8 cellular contexts compared by ENCODE assay signal in genomic region chr11:62572431-62572830, GRCh38. TPM values are rescaled to one million over a fixed set of nuclear protein-coding genes. Genes with fewer than 3 reads are reported as not detected.
A peak's percentile ranks its signal among the peaks of the same experiment; 100 is the strongest.
DNase-seq lines count a peak whose midpoint lies in the region; ATAC-seq, FAIRE-seq and TF ChIP-seq lines count a peak whose summit lies in the region.

No MANE protein-coding gene starts in this region.

- BruUV-seq in GM12878 (replicated peaks; lab: Mats Ljungman, UMichigan), result no TSS peak

- RAD21 ChIA-PET in GM12878 (lab: Charles Lee; ENCODE audit: unreplicated experiment), result interaction anchor here (0.8 to 3.3 kb wide), 5 partner anchors 15 to 177 kb away, joined by 3 to 25 read pairs (median 4); partner anchors contain the start of gene AHNAK

- peaks cover 13 to 38% of the 10 kb centered on the region in 2 experiments for H3K36me3 ChIP-seq in GM12878 (ENCODE audit: control insufficient read depth in 2 of 2, insufficient read depth in 2 of 2, low read length in 1 of 2)
- H3K36me3 ChIP-seq in liver (ENCODE audit: control insufficient read depth in 4 of 4, insufficient read depth in 3 of 4, low read depth in 1 of 4, low read length in 3 of 4), result peaks cover 3 to 34% (median 26%) of the 10 kb centered on the region in 4 donors
- peaks cover 28 to 62% (median 44%) of the 10 kb centered on the region in 4 donors for H3K36me3 ChIP-seq in upper lobe of left lung

- TF ChIP-seq CTCF in GM12878 (IDR thresholded peaks at IDR 0.05 in 2 of 3, conservative IDR thresholded peaks at IDR 0.05 in 1 of 3; ENCODE audit: control insufficient read depth in 2 of 3, extremely low read depth in 1 of 3, insufficient read depth in 1 of 3, low read depth in 3 of 3, low read length in 3 of 3), result no peak
- TF ChIP-seq CTCF in liver (IDR thresholded peaks at IDR 0.05; ENCODE audit: low read depth, low read length, missing input control), result no peak
- TF ChIP-seq CTCF in upper lobe of left lung (IDR thresholded peaks at IDR 0.05), result no peak

- no peak overlapping the region for H2AFZ ChIP-seq in GM12878 (ENCODE audit: control insufficient read depth, low read depth, low read length)

- no peak for FAIRE-seq in GM12878 (lab: Jason Lieb, UNC)

- ATAC-seq in GM12878 (no peak), upper lobe of left lung (ENCODE audit: low FRiP score in 2 of 2) (no peak), GM21576 (IDR thresholded peaks at IDR 0.05; ENCODE audit: unreplicated experiment) (no peak), GM21529 (IDR thresholded peaks at IDR 0.05; ENCODE audit: unreplicated experiment) (no peak)

- DNase-seq in activated naive CD4-positive, alpha-beta T cell treated with anti-CD3 and anti-CD28 coated beads, Interleukin-2, amount 50 U/mL, for 16 hours, result no peak
- no peak for DNase-seq in GM12878 (ENCODE audit: low read depth, low spot score)
- DNase-seq in upper lobe of left lung, result no peak
- DNase-seq in SKM-1 treated with dmso at 0.1 percent for 144 hours (lab: John Stamatoyannopoulos, UW; ENCODE audit: unreplicated experiment), result no peak

- H3K9ac ChIP-seq in GM12878 (ENCODE audit: control insufficient read depth, insufficient read depth, low read length) (peak overlapping the region; percentile 98), liver (ENCODE audit: low read depth in 1 of 2, low read length in 2 of 2) (peak overlapping the region; percentile 79 to 85)

- peak overlapping the region; percentile 99 for H3K27ac Mint-ChIP-seq in activated naive CD4-positive, alpha-beta T cell treated with anti-CD3 and anti-CD28 coated beads, Interleukin-2, amount 50 U/mL, for 24 hours

- H3K79me2 ChIP-seq in GM12878 (ENCODE audit: control insufficient read depth, insufficient read depth, low read length), result peaks cover 62% of the 10 kb centered on the region

- peaks cover 24% of the 10 kb centered on the region for H3K4me1 ChIP-seq in GM12878 (ENCODE audit: control insufficient read depth, insufficient read depth, low read length)
- H3K4me1 ChIP-seq in liver (ENCODE audit: control insufficient read depth in 4 of 4, insufficient read depth in 4 of 4, low read length in 3 of 4), result peaks cover 6 to 33% (median 23%) of the 10 kb centered on the region in 4 donors
- H3K4me1 ChIP-seq in upper lobe of left lung, result peaks cover 34 to 45% (median 39%) of the 10 kb centered on the region in 4 donors

- H3K4me2 ChIP-seq in GM12878 (ENCODE audit: control insufficient read depth, insufficient read depth), result peak overlapping the region; percentile 80

- no peaks in the 10 kb centered on the region for H4K20me1 ChIP-seq in GM12878 (ENCODE audit: control insufficient read depth, insufficient read depth)

- in situ Hi-C loops in GM12878 (cut with MboI), result no loop called here

- TF ChIP-seq EP300 in GM12878 (IDR thresholded peaks at IDR 0.05; ENCODE audit: borderline replicate concordance in 1 of 2, control insufficient read depth in 1 of 2, low read depth in 2 of 2, low read length in 2 of 2), result no peak
- no peak for TF ChIP-seq EP300 in upper lobe of left lung (IDR thresholded peaks at IDR 0.05)

- WGBS in GM12878 (ENCODE audit: insufficient coverage, insufficient replicate concordance, low lambda C conversion rate, missing lambda C conversion rate), result 36% methylated on average over 12 of the region's 12 CpGs
- 80% methylated on average over 12 of the region's 12 CpGs for WGBS in liver
- 79 to 82% methylated on average over 12 of the region's 12 CpGs for WGBS in upper lobe of left lung, 2 donors

- H3K27ac ChIP-seq in GM12878 (ENCODE audit: control insufficient read depth, insufficient read depth) (peak overlapping the region; percentile 93), liver (ENCODE audit: low read depth in 1 of 2, low read length in 2 of 2) (no peak overlapping the region), upper lobe of left lung (peak overlapping the region in 2 of 4 donors; percentile 88 to 92)

- no peaks in the 10 kb centered on the region for H3K9me3 Mint-ChIP-seq in activated naive CD4-positive, alpha-beta T cell treated with anti-CD3 and anti-CD28 coated beads, Interleukin-2, amount 50 U/mL, for 24 hours

- TF ChIP-seq RAD21 in GM12878 (IDR thresholded peaks at IDR 0.05; ENCODE audit: insufficient read depth, low read depth, low read length) (no peak), liver (IDR thresholded peaks at IDR 0.05) (no peak)

- H3K36me3 Mint-ChIP-seq in activated naive CD4-positive, alpha-beta T cell treated with anti-CD3 and anti-CD28 coated beads, Interleukin-2, amount 50 U/mL, for 24 hours, result peaks cover 34% of the 10 kb centered on the region

- H3K4me1 Mint-ChIP-seq in activated naive CD4-positive, alpha-beta T cell treated with anti-CD3 and anti-CD28 coated beads, Interleukin-2, amount 50 U/mL, for 24 hours, result peaks cover 62% of the 10 kb centered on the region

- H3K4me3 ChIP-seq in GM12878 (peak overlapping the region; percentile 99), liver (ENCODE audit: low read depth in 1 of 3, low read length in 3 of 3) (peak overlapping the region; percentile 80 to 89 (median 82)), upper lobe of left lung (peak overlapping the region; percentile 78 to 90 (median 86))

- CTCF ChIA-PET in GM12878 (lab: Yijun Ruan, JAX), result interaction anchor here (0.8 to 4.4 kb wide), 6 partner anchors 14 to 156 kb away, joined by 3 to 56 read pairs (median 6); partner anchors contain the start of gene TUT1

- no peaks in the 10 kb centered on the region for H3K9me3 ChIP-seq in GM12878 (replicated peaks; ENCODE audit: control insufficient read depth, insufficient read depth, low read length)
- H3K9me3 ChIP-seq in liver (ENCODE audit: control insufficient read depth in 4 of 4, low read length in 3 of 4), result no peaks in the 10 kb centered on the region
- no peaks in the 10 kb centered on the region for H3K9me3 ChIP-seq in upper lobe of left lung

- SMC1A ChIA-PET in GM12878 (lab: Charles Lee; ENCODE audit: uncharacterized antibody, unreplicated experiment), result interaction anchor here (1.1 to 2.2 kb wide), 4 partner anchors 15 to 30 kb away, joined by 3 to 8 read pairs (median 6); partner anchors contain the start of gene TUT1

- H3K4me3 Mint-ChIP-seq in activated naive CD4-positive, alpha-beta T cell treated with anti-CD3 and anti-CD28 coated beads, Interleukin-2, amount 50 U/mL, for 24 hours, result peak overlapping the region; percentile 95

- H3K27me3 Mint-ChIP-seq in activated naive CD4-positive, alpha-beta T cell treated with anti-CD3 and anti-CD28 coated beads, Interleukin-2, amount 50 U/mL, for 24 hours, result no peaks in the 10 kb centered on the region

- no peak for TF ChIP-seq POLR2A in GM12878 (IDR thresholded peaks at IDR 0.05; ENCODE audit: low read depth, low read length)
- no peak for TF ChIP-seq POLR2A in upper lobe of left lung (IDR thresholded peaks at IDR 0.05)

- H3K27me3 ChIP-seq in GM12878 (replicated peaks in 1 of 2; ENCODE audit: control insufficient read depth in 2 of 2, insufficient read depth in 2 of 2, low read length in 1 of 2) (no peaks in the 10 kb centered on the region), liver (ENCODE audit: control insufficient read depth in 4 of 4, insufficient read depth in 4 of 4, low read length in 3 of 4) (no peaks in the 10 kb centered on the region), upper lobe of left lung (no peaks in the 10 kb centered on the region)

- POLR2A ChIA-PET in GM12878 (lab: Charles Lee), result interaction anchor here (0.9 to 5.0 kb wide), 7 partner anchors 13 to 107 kb away, joined by 3 to 37 read pairs (median 6); partner anchors contain the start of gene TUT1

- intact Hi-C loops in GM12878 (cut with micrococcal nuclease; ENCODE audit: unreplicated experiment), result no loop called here

RNA-seq across cellular contexts. Expression of gene EEF1G, which starts 1.3 kb away (rescaled TPM):
- total RNA-seq in GM12878 (2013; cell fraction: nucleolus; rRNA removed), result 270 and 284 TPM in 2 replicates
- 2,512 and 2,611 TPM in 2 replicates for total RNA-seq in GM12878 (2014; rRNA removed)
- 2,491 and 2,551 TPM in 2 replicates for total RNA-seq in GM12878 (2014; rRNA removed; fragmentation: Illumina TruSeq; extraction: Trizol)
- 2,218 and 2,306 TPM in 2 replicates for total RNA-seq in GM12878 (2021)
- 2,168 TPM for polyA plus RNA-seq in GM12878 (2011; ENCODE audit: low read depth)
- 1,766 and 2,335 TPM in 2 replicates for polyA plus RNA-seq in GM12878 (2011; rRNA removed)
- 2,704 and 2,784 TPM in 2 replicates for polyA plus RNA-seq in GM12878 (2011; cell fraction: cytosol; rRNA removed)
- 719 and 1,009 TPM in 2 replicates for polyA plus RNA-seq in GM12878 (2011; cell fraction: nucleus; rRNA removed)
- 2,616 and 3,065 TPM in 2 replicates for polyA plus RNA-seq in GM12878 (2012)
- 2,336 and 2,739 TPM in 2 replicates for polyA plus RNA-seq in GM12878 (2014; fragmentation: Illumina TruSeq; extraction: Trizol)
- polyA plus RNA-seq in GM12878 (2014; fragmentation: Nextera tagmentation; extraction: Ambion mirVana), result 1,000 to 10,000 TPM; 1,227 to 1,233 TPM
- polyA plus RNA-seq in GM12878 (2014; rRNA removed), result 2,498 and 2,961 TPM in 2 replicates
- 100 to 1,000 TPM; 850 to 912 TPM for polyA plus RNA-seq in GM12878 (2016; fragmentation: Nextera tagmentation; extraction: Ambion mirVana)
- 1,401 and 2,150 TPM in 2 replicates for polyA minus RNA-seq in GM12878 (2011; rRNA and poly(A)+ RNA removed)
- polyA minus RNA-seq in GM12878 (2011; cell fraction: cytosol; rRNA and poly(A)+ RNA removed), result 694 and 779 TPM in 2 replicates
- polyA minus RNA-seq in GM12878 (2011; cell fraction: nucleus; rRNA and poly(A)+ RNA removed), result 161 and 187 TPM in 2 replicates
- 100 to 1,000 TPM; 373 to 640 TPM for total RNA-seq in liver
- 100 to 1,000 TPM; 251 to 566 TPM for polyA plus RNA-seq in liver
- 100 to 1,000 TPM; 557 to 997 (median 889) TPM for total RNA-seq in upper lobe of left lung

RNA-seq across cellular contexts. Expression of gene TUT1, which starts 18.9 kb away (rescaled TPM):
- total RNA-seq in GM12878 (2013; cell fraction: nucleolus; rRNA removed), result 19.1 and 19.7 TPM in 2 replicates
- 12.1 and 12.3 TPM in 2 replicates for total RNA-seq in GM12878 (2014; rRNA removed)
- total RNA-seq in GM12878 (2014; rRNA removed; fragmentation: Illumina TruSeq; extraction: Trizol), result 6.9 and 8.3 TPM in 2 replicates
- total RNA-seq in GM12878 (2021), result 26.6 and 28.4 TPM in 2 replicates
- 6.9 TPM for polyA plus RNA-seq in GM12878 (2011; ENCODE audit: low read depth)
- 12.0 and 18.4 TPM in 2 replicates for polyA plus RNA-seq in GM12878 (2011; rRNA removed)
- 16.6 and 19.8 TPM in 2 replicates for polyA plus RNA-seq in GM12878 (2011; cell fraction: cytosol; rRNA removed)
- polyA plus RNA-seq in GM12878 (2011; cell fraction: nucleus; rRNA removed), result 47.4 and 48.5 TPM in 2 replicates
- 15.7 and 18.2 TPM in 2 replicates for polyA plus RNA-seq in GM12878 (2012)
- polyA plus RNA-seq in GM12878 (2014; fragmentation: Illumina TruSeq; extraction: Trizol), result 9.5 and 14.0 TPM in 2 replicates
- 1 to 10 TPM; 1.1 to 1.4 TPM for polyA plus RNA-seq in GM12878 (2014; fragmentation: Nextera tagmentation; extraction: Ambion mirVana)
- 19.4 and 22.7 TPM in 2 replicates for polyA plus RNA-seq in GM12878 (2014; rRNA removed)
- 10 to 100 TPM; 26.9 to 29.9 TPM for polyA plus RNA-seq in GM12878 (2016; fragmentation: Nextera tagmentation; extraction: Ambion mirVana)
- 8.8 and 10.6 TPM in 2 replicates for polyA minus RNA-seq in GM12878 (2011; rRNA and poly(A)+ RNA removed)
- 3.5 and 4.5 TPM in 2 replicates for polyA minus RNA-seq in GM12878 (2011; cell fraction: cytosol; rRNA and poly(A)+ RNA removed)
- 5.6 and 7.2 TPM in 2 replicates for polyA minus RNA-seq in GM12878 (2011; cell fraction: nucleus; rRNA and poly(A)+ RNA removed)
- total RNA-seq in liver, result 10 to 100 TPM in 1 of 2 donors, 1 to 10 TPM in 1; 5.6 to 12.1 TPM
- 10 to 100 TPM; 15.2 to 15.8 TPM for polyA plus RNA-seq in liver
- total RNA-seq in upper lobe of left lung, result 10 to 100 TPM in 3 of 6 donors, 1 to 10 TPM in 3; 5.3 to 25.4 (median 11.7) TPM

RNA-seq across cellular contexts. Expression of gene AHNAK, which starts 25.8 kb away (rescaled TPM):
- total RNA-seq in GM12878 (2013; cell fraction: nucleolus; rRNA removed), result 162 and 186 TPM in 2 replicates
- total RNA-seq in GM12878 (2014; rRNA removed) (44.4 and 46.6 TPM in 2 replicates), GM12878 (2014; rRNA removed; fragmentation: Illumina TruSeq; extraction: Trizol) (43.5 and 49.6 TPM in 2 replicates), GM12878 (2021) (90.0 and 90.3 TPM in 2 replicates), liver (100 to 1,000 TPM in 1 of 2 donors, 10 to 100 TPM in 1; 53.6 to 110 TPM), upper lobe of left lung (1,000 to 10,000 TPM in 2 of 6 donors, 100 to 1,000 TPM in 4; 583 to 1,153 (median 829) TPM)
- 6.6 TPM for polyA plus RNA-seq in GM12878 (2011; ENCODE audit: low read depth)
- polyA plus RNA-seq in GM12878 (2011; rRNA removed) (12.7 and 16.1 TPM in 2 replicates), GM12878 (2014; fragmentation: Illumina TruSeq; extraction: Trizol) (42.3 and 53.4 TPM in 2 replicates), GM12878 (2014; fragmentation: Nextera tagmentation; extraction: Ambion mirVana) (1 to 10 TPM in 1 of 2 experiments, under 1 TPM in 1; 0.76 to 1.2 TPM), GM12878 (2014; rRNA removed) (22.5 and 23.5 TPM in 2 replicates), GM12878 (2016; fragmentation: Nextera tagmentation; extraction: Ambion mirVana) (10 to 100 TPM; 11.8 to 16.4 TPM), liver (10 to 100 TPM; 22.6 to 22.7 TPM)
- polyA plus RNA-seq in GM12878 (2011; cell fraction: cytosol; rRNA removed), result 8.2 and 13.2 TPM in 2 replicates
- 28.2 and 31.7 TPM in 2 replicates for polyA plus RNA-seq in GM12878 (2011; cell fraction: nucleus; rRNA removed)
- polyA plus RNA-seq in GM12878 (2012), result 8.0 and 14.1 TPM in 2 replicates
- 41.7 and 48.2 TPM in 2 replicates for polyA minus RNA-seq in GM12878 (2011; rRNA and poly(A)+ RNA removed)
- 26.6 and 27.7 TPM in 2 replicates for polyA minus RNA-seq in GM12878 (2011; cell fraction: cytosol; rRNA and poly(A)+ RNA removed)
- polyA minus RNA-seq in GM12878 (2011; cell fraction: nucleus; rRNA and poly(A)+ RNA removed), result 15.3 and 15.4 TPM in 2 replicates

RNA-seq across cellular contexts. Expression of gene MTA2, which starts 29.2 kb away (rescaled TPM):
- 68.4 and 79.3 TPM in 2 replicates for total RNA-seq in GM12878 (2013; cell fraction: nucleolus; rRNA removed)
- total RNA-seq in GM12878 (2014; rRNA removed) (195 and 201 TPM in 2 replicates), GM12878 (2014; rRNA removed; fragmentation: Illumina TruSeq; extraction: Trizol) (174 and 178 TPM in 2 replicates), GM12878 (2021) (189 and 196 TPM in 2 replicates), liver (10 to 100 TPM; 43.1 to 55.3 TPM), upper lobe of left lung (10 to 100 TPM; 57.6 to 88.0 (median 69.8) TPM)
- polyA plus RNA-seq in GM12878 (2011; ENCODE audit: low read depth), result 48.7 TPM
- polyA plus RNA-seq in GM12878 (2011; rRNA removed) (43.2 and 53.2 TPM in 2 replicates), GM12878 (2014; fragmentation: Illumina TruSeq; extraction: Trizol) (198 and 201 TPM in 2 replicates), GM12878 (2014; fragmentation: Nextera tagmentation; extraction: Ambion mirVana) (1 to 10 TPM; 6.7 to 6.8 TPM), GM12878 (2014; rRNA removed) (135 and 137 TPM in 2 replicates), GM12878 (2016; fragmentation: Nextera tagmentation; extraction: Ambion mirVana) (10 to 100 TPM; 76.3 to 90.3 TPM), liver (10 to 100 TPM in 1 of 2 donors, 1 to 10 TPM in 1; 4.4 to 21.4 TPM)
- 68.6 and 69.6 TPM in 2 replicates for polyA plus RNA-seq in GM12878 (2011; cell fraction: cytosol; rRNA removed)
- 136 and 209 TPM in 2 replicates for polyA plus RNA-seq in GM12878 (2011; cell fraction: nucleus; rRNA removed)
- polyA plus RNA-seq in GM12878 (2012), result 75.6 and 111 TPM in 2 replicates
- 82.3 and 108 TPM in 2 replicates for polyA minus RNA-seq in GM12878 (2011; rRNA and poly(A)+ RNA removed)
- 43.6 and 46.5 TPM in 2 replicates for polyA minus RNA-seq in GM12878 (2011; cell fraction: cytosol; rRNA and poly(A)+ RNA removed)
- polyA minus RNA-seq in GM12878 (2011; cell fraction: nucleus; rRNA and poly(A)+ RNA removed), result 51.3 and 83.7 TPM in 2 replicates

RNA-seq across cellular contexts. Expression of gene EML3, which starts 40.1 kb away (rescaled TPM):
- 48.1 and 57.5 TPM in 2 replicates for total RNA-seq in GM12878 (2013; cell fraction: nucleolus; rRNA removed)
- total RNA-seq in GM12878 (2014; rRNA removed) (22.5 and 23.9 TPM in 2 replicates), GM12878 (2014; rRNA removed; fragmentation: Illumina TruSeq; extraction: Trizol) (14.0 and 17.3 TPM in 2 replicates), GM12878 (2021) (69.8 and 82.5 TPM in 2 replicates), liver (10 to 100 TPM in 1 of 2 donors, 1 to 10 TPM in 1; 6.0 to 17.2 TPM), upper lobe of left lung (100 to 1,000 TPM in 1 of 6 donors, 10 to 100 TPM in 5; 31.0 to 148 (median 71.0) TPM)
- 19.2 TPM for polyA plus RNA-seq in GM12878 (2011; ENCODE audit: low read depth)
- polyA plus RNA-seq in GM12878 (2011; rRNA removed) (18.4 and 27.1 TPM in 2 replicates), GM12878 (2014; fragmentation: Illumina TruSeq; extraction: Trizol) (16.3 and 21.9 TPM in 2 replicates), GM12878 (2014; fragmentation: Nextera tagmentation; extraction: Ambion mirVana) (1 to 10 TPM in 1 of 2 experiments, under 1 TPM in 1; 0.58 to 1.2 TPM), GM12878 (2014; rRNA removed) (45.7 and 61.0 TPM in 2 replicates), GM12878 (2016; fragmentation: Nextera tagmentation; extraction: Ambion mirVana) (10 to 100 TPM; 25.6 to 26.8 TPM), liver (10 to 100 TPM in 1 of 2 donors, 1 to 10 TPM in 1; 9.9 to 19.3 TPM)
- polyA plus RNA-seq in GM12878 (2011; cell fraction: cytosol; rRNA removed), result 25.4 and 33.5 TPM in 2 replicates
- 197 and 232 TPM in 2 replicates for polyA plus RNA-seq in GM12878 (2011; cell fraction: nucleus; rRNA removed)
- polyA plus RNA-seq in GM12878 (2012), result 42.2 and 48.7 TPM in 2 replicates
- 20.3 and 27.6 TPM in 2 replicates for polyA minus RNA-seq in GM12878 (2011; rRNA and poly(A)+ RNA removed)
- 12.0 and 12.2 TPM in 2 replicates for polyA minus RNA-seq in GM12878 (2011; cell fraction: cytosol; rRNA and poly(A)+ RNA removed)
- polyA minus RNA-seq in GM12878 (2011; cell fraction: nucleus; rRNA and poly(A)+ RNA removed), result 22.6 and 35.8 TPM in 2 replicates
